8 cellular contexts compared by ENCODE assay signal in genomic region chr7:39413866-39414668, GRCh38.
DNase-seq lines count a peak whose midpoint lies in the region; ATAC-seq, FAIRE-seq and TF ChIP-seq lines count a peak whose summit lies in the region.

No MANE protein-coding gene starts in this region.

- DNase-seq in AG09309 (ENCODE audit: low read depth): no peak
- DNase-seq in NCI-H82 (lab: John Stamatoyannopoulos, UW): peak; percentile 78
- peak; percentile 14 for DNase-seq in activated effector memory CD4-positive, alpha-beta T cell treated with Interleukin-2 at 50 U/mL for 16 hours
- peak; percentile 43 for DNase-seq in glomerular visceral epithelial cell (ENCODE audit: extremely low spot score)
- DNase-seq in pancreas: peak in 5 of 6 donors; percentile 4 to 72 (median 23)
- no peak for DNase-seq in ureter (ENCODE audit: low spot score)

- ATAC-seq in GM18868 (IDR thresholded peaks at IDR 0.05; ENCODE audit: unreplicated experiment) (peak; percentile 88), HG03025 (IDR thresholded peaks at IDR 0.05; ENCODE audit: low FRiP score, unreplicated experiment) (peak; percentile 44), pancreas (peak; percentile 56 to 92 (median 91))

- no peaks in the 10 kb centered on the region for H3K9me3 ChIP-seq in pancreas

- H3K4me1 ChIP-seq in pancreas: no peaks in the 10 kb centered on the region

- no peak overlapping the region for H3K27ac ChIP-seq in pancreas

- no peak for FAIRE-seq in pancreas (lab: Jason Lieb, UNC)

- no peaks in the 10 kb centered on the region for H3K27me3 ChIP-seq in pancreas

- intact Hi-C loops in pancreas (cut with DNase I): no loop called here

- TF ChIP-seq CTCF in AG09309 (IDR thresholded peaks at IDR 0.05; ENCODE audit: control insufficient read depth, insufficient read depth, low read depth, low read length, missing control alignments) (no peak), pancreas (IDR thresholded peaks at IDR 0.05) (no peak)

- H3K4me3 ChIP-seq in AG09309 (ENCODE audit: control insufficient read depth, low read depth, low read length) (peak overlapping the region; percentile 59), pancreas (peak overlapping the region; percentile 24 to 65 (median 37))

- no peaks in the 10 kb centered on the region for H3K36me3 ChIP-seq in pancreas

- WGBS in pancreas, 2 donors: 0 to 1% methylated on average over 53 to 55 of the region's 55 CpGs

Comparison
In these comparisons a context has a peak if more than half of its experiments do, and no peak if none do; other contexts are left out.
1. DNase-seq: peak in NCI-H82 (single experiment), activated effector memory CD4-positive, alpha-beta T cell treated with Interleukin-2 at 50 U/mL for 16 hours (single experiment), glomerular visceral epithelial cell (single experiment) and pancreas (5 of 6); none in AG09309 (single experiment) and ureter (single experiment).
2. Peak in every context shown above with its lines, with median percentiles within 50 percentile points of each other: ATAC-seq.